11 cellular contexts compared by ENCODE assay signal in genomic region chr11:126079640-126080205, GRCh38. TPM values are rescaled to one million over a fixed set of nuclear protein-coding genes. Genes with fewer than 3 reads are reported as not detected.
DNase-seq lines count a peak whose midpoint lies in the region; ATAC-seq and TF ChIP-seq lines count a peak whose summit lies in the region.
"Had no signal": no experiment of that assay in that cellular context is flagged by ENCODE, and none has a peak within 500 bp of the region (broad histone marks: within the 10 kb centered on the region; RNA-seq: fewer than 3 reads in every experiment).

No MANE protein-coding gene starts in this region.

- H3K27ac ChIP-seq in breast epithelium, result peak overlapping the region; percentile 0 to 83
- no peak overlapping the region for H3K27ac ChIP-seq in mammary epithelial cell (ENCODE audit: insufficient read depth, low read depth, low read length)
- peak overlapping the region; percentile 56 for H3K27ac ChIP-seq in SJCRH30
- no peak overlapping the region for H3K27ac ChIP-seq in mesenchymal stem cell (ENCODE audit: low read length, poor library complexity, severe bottlenecking)
- peak overlapping the region; percentile 67 to 72 for H3K27ac ChIP-seq in uterus
- no peak overlapping the region for H3K27ac ChIP-seq in tibial artery

- H2BK120ac ChIP-seq in mesenchymal stem cell (ENCODE audit: low read depth, low read length), result no peak overlapping the region

- no peak overlapping the region for H3K18ac ChIP-seq in mesenchymal stem cell (ENCODE audit: low read depth in 1 of 2, low read length in 2 of 2)

- DNase-seq in breast epithelium (ENCODE audit: low spot score in 2 of 2), result no peak
- no peak for DNase-seq in mammary epithelial cell
- peak in 1 of 2 experiments; percentile 36 for DNase-seq in SJCRH30
- no peak for DNase-seq in mesenchymal stem cell
- DNase-seq in uterus, result no peak
- DNase-seq in superior temporal gyrus (ENCODE audit: extremely low spot score), result no peak
- DNase-seq in tibial artery, result no peak
- no peak for DNase-seq in stimulated activated naive CD8-positive, alpha-beta T cell treated with anti-CD3 and anti-CD28 coated beads, Interleukin-15, amount 100 ng/mL, for 72 hours
- DNase-seq: activated CD8-positive, alpha-beta T cell treated with anti-CD3 and anti-CD28 coated beads, Interleukin-2, amount 10 ng/mL, durations not matched to agents 7 days and 5 days; effector CD8-positive, alpha-beta T cell; T-helper 17 cell had no signal

- BruUV-seq in mammary epithelial cell (replicated peaks; lab: Mats Ljungman, UMichigan), result no TSS peak

- H3K4me2 ChIP-seq in mammary epithelial cell (ENCODE audit: insufficient read depth, low read depth, low read length) (no peak overlapping the region), mesenchymal stem cell (ENCODE audit: low read length, poor library complexity, severe bottlenecking) (no peak overlapping the region)

- peaks cover 0 to 5% of the 10 kb centered on the region in 2 donors for H3K9me3 Mint-ChIP-seq in stimulated activated naive CD8-positive, alpha-beta T cell treated with anti-CD3 and anti-CD28 coated beads, Interleukin-15, amount 100 ng/mL, for 72 hours

- dilution Hi-C loops in mammary epithelial cell (cut with HindIII; ENCODE audit: low sequenced_read_pairs), result no loop called here

- H3K27me3 ChIP-seq in breast epithelium, result peaks cover 0 to 5% of the 10 kb centered on the region in 2 donors
- no peaks in the 10 kb centered on the region for H3K27me3 ChIP-seq in mammary epithelial cell (ENCODE audit: insufficient read depth, low read length)
- no peaks in the 10 kb centered on the region for H3K27me3 ChIP-seq in SJCRH30
- H3K27me3 ChIP-seq in mesenchymal stem cell (ENCODE audit: control insufficient read depth in 1 of 2, insufficient read depth in 1 of 2, low read length in 2 of 2), result peaks cover 6 to 49% of the 10 kb centered on the region in 2 experiments
- no peaks in the 10 kb centered on the region for H3K27me3 ChIP-seq in uterus
- H3K27me3 ChIP-seq in tibial artery, result peaks cover 0 to 24% of the 10 kb centered on the region in 2 donors

- no peak overlapping the region for H3K27ac Mint-ChIP-seq in stimulated activated naive CD8-positive, alpha-beta T cell treated with anti-CD3 and anti-CD28 coated beads, Interleukin-15, amount 100 ng/mL, for 72 hours
- H3K27ac Mint-ChIP-seq: activated CD8-positive, alpha-beta T cell treated with anti-CD3 and anti-CD28 coated beads, Interleukin-2, amount 10 ng/mL, durations not matched to agents 7 days and 5 days; T-helper 17 cell had no signal

- H3K9me3 ChIP-seq in breast epithelium (no peaks in the 10 kb centered on the region), mammary epithelial cell (replicated peaks; ENCODE audit: insufficient read depth, low read length) (no peaks in the 10 kb centered on the region), SJCRH30 (replicated peaks) (no peaks in the 10 kb centered on the region), mesenchymal stem cell (ENCODE audit: control insufficient read depth, low read length) (no peaks in the 10 kb centered on the region), uterus (no peaks in the 10 kb centered on the region), tibial artery (no peaks in the 10 kb centered on the region)

- in situ Hi-C loops in mammary epithelial cell (cut with MboI; ENCODE audit: low sequenced_read_pairs in 2 of 2), result no loop called here

- H3K4ac ChIP-seq in mesenchymal stem cell (ENCODE audit: low read depth in 1 of 2, low read length in 2 of 2), result no peak overlapping the region

- TF ChIP-seq POLR2A in breast epithelium (IDR thresholded peaks at IDR 0.05) (no peak), uterus (IDR thresholded peaks at IDR 0.05) (no peak)

- no peak overlapping the region for H3K9ac ChIP-seq in mammary epithelial cell (ENCODE audit: insufficient read depth, low read length)
- H3K9ac ChIP-seq in mesenchymal stem cell (ENCODE audit: low read length), result peak overlapping the region; percentile 42

- H3K79me2 ChIP-seq in mammary epithelial cell (ENCODE audit: insufficient read depth, low read length), result no peaks in the 10 kb centered on the region

- H3K27me3 Mint-ChIP-seq in stimulated activated naive CD8-positive, alpha-beta T cell treated with anti-CD3 and anti-CD28 coated beads, Interleukin-15, amount 100 ng/mL, for 72 hours, result no peaks in the 10 kb centered on the region
- H3K27me3 Mint-ChIP-seq: T-helper 17 cell had no signal

- H3K4me1 ChIP-seq in breast epithelium (no peaks in the 10 kb centered on the region), mammary epithelial cell (ENCODE audit: insufficient read depth, low read length) (no peaks in the 10 kb centered on the region), SJCRH30 (peaks cover 40% of the 10 kb centered on the region), mesenchymal stem cell (ENCODE audit: control insufficient read depth, insufficient read depth, low read depth, low read length) (no peaks in the 10 kb centered on the region), uterus (no peaks in the 10 kb centered on the region), tibial artery (no peaks in the 10 kb centered on the region)

- CTCF ChIA-PET in mammary epithelial cell (lab: Charles Lee; ENCODE audit: low non-redundant PET), result no interaction called here

- no peak overlapping the region for H2BK15ac ChIP-seq in mesenchymal stem cell (ENCODE audit: low read depth, poor library complexity, severe bottlenecking)

- H3K79me1 ChIP-seq in mesenchymal stem cell (replicated peaks; ENCODE audit: low read length, poor library complexity, severe bottlenecking), result no peaks in the 10 kb centered on the region

- no peak overlapping the region for H3K23ac ChIP-seq in mesenchymal stem cell (ENCODE audit: low read length in 2 of 2)

- no peak overlapping the region for H2AFZ ChIP-seq in mammary epithelial cell (ENCODE audit: low read depth, low read length)
- H2AFZ ChIP-seq in mesenchymal stem cell (ENCODE audit: low read depth, low read length), result no peak overlapping the region

- no peak for ATAC-seq in stimulated activated naive CD8-positive, alpha-beta T cell treated with anti-CD3 and anti-CD28 coated beads, Interleukin-15, amount 100 ng/mL, for 72 hours
- ATAC-seq: activated CD8-positive, alpha-beta T cell treated with anti-CD3 and anti-CD28 coated beads, Interleukin-2, amount 10 ng/mL, durations not matched to agents 7 days and 5 days; T-helper 17 cell had no signal

- no peak overlapping the region for H2BK5ac ChIP-seq in mesenchymal stem cell (ENCODE audit: low read depth, low read length, poor library complexity, severe bottlenecking)

- H2AK5ac ChIP-seq in mesenchymal stem cell (ENCODE audit: low read length, severe bottlenecking), result no peak overlapping the region

- peaks cover 19% of the 10 kb centered on the region for H3K4me1 Mint-ChIP-seq in stimulated activated naive CD8-positive, alpha-beta T cell treated with anti-CD3 and anti-CD28 coated beads, Interleukin-15, amount 100 ng/mL, for 72 hours

- H3K4me3 ChIP-seq in breast epithelium (no peak overlapping the region), mammary epithelial cell (replicated peaks in 1 of 3; ENCODE audit: insufficient read depth in 1 of 3, low read depth in 2 of 3, low read length in 3 of 3) (no peak overlapping the region), SJCRH30 (no peak overlapping the region; the same call in 1 of the 2 replicates), mesenchymal stem cell (ENCODE audit: insufficient read depth in 1 of 2, low read depth in 1 of 2, low read length in 2 of 2) (no peak overlapping the region), uterus (no peak overlapping the region), tibial artery (no peak overlapping the region)

- WGBS in mammary epithelial cell (ENCODE audit: low coverage, missing lambda C conversion rate), result 27% methylated on average over 6 of the region's 6 CpGs
- WGBS in mesenchymal stem cell, result 19% methylated on average over 5 of the region's 6 CpGs

- TF ChIP-seq CTCF in breast epithelium (IDR thresholded peaks at IDR 0.05) (no peak), mammary epithelial cell (conservative IDR thresholded peaks at IDR 0.05 in 1 of 2, IDR thresholded peaks at IDR 0.05 in 1 of 2; ENCODE audit: extremely low read depth in 1 of 2, insufficient read depth in 1 of 2, low read depth in 1 of 2, low read length in 2 of 2) (no peak), uterus (IDR thresholded peaks at IDR 0.05) (no peak), tibial artery (IDR thresholded peaks at IDR 0.05) (no peak)

- intact Hi-C loops in breast epithelium (cut with DNase I; ENCODE audit: low total_unique reads) (loop anchor here (1.0 kb wide), 1 partner anchor 31 kb away; no protein-coding TSS in a partner anchor), mammary epithelial cell (cut with micrococcal nuclease) (no loop called here), uterus (cut with DNase I; ENCODE audit: low total_unique reads) (no loop called here), tibial artery (cut with DNase I; ENCODE audit: low total_unique reads) (no loop called here)

- no peak overlapping the region for H3K4me3 Mint-ChIP-seq in stimulated activated naive CD8-positive, alpha-beta T cell treated with anti-CD3 and anti-CD28 coated beads, Interleukin-15, amount 100 ng/mL, for 72 hours
- H3K4me3 Mint-ChIP-seq: activated CD8-positive, alpha-beta T cell treated with anti-CD3 and anti-CD28 coated beads, Interleukin-2, amount 10 ng/mL, durations not matched to agents 7 days and 5 days; T-helper 17 cell had no signal

- no peak overlapping the region for H4K8ac ChIP-seq in mesenchymal stem cell (ENCODE audit: low read length)

- H3K14ac ChIP-seq in mesenchymal stem cell (ENCODE audit: low read length in 2 of 2), result no peak overlapping the region

- H3K36me3 ChIP-seq in breast epithelium, result no peaks in the 10 kb centered on the region
- no peaks in the 10 kb centered on the region for H3K36me3 ChIP-seq in mammary epithelial cell (ENCODE audit: insufficient read depth, low read length)
- H3K36me3 ChIP-seq in SJCRH30, result no peaks in the 10 kb centered on the region
- H3K36me3 ChIP-seq in mesenchymal stem cell (ENCODE audit: control insufficient read depth in 1 of 2, insufficient read depth in 2 of 2, low read depth in 1 of 2, low read length in 2 of 2), result no peaks in the 10 kb centered on the region
- H3K36me3 ChIP-seq in uterus, result no peaks in the 10 kb centered on the region
- no peaks in the 10 kb centered on the region for H3K36me3 ChIP-seq in tibial artery

- H4K91ac ChIP-seq in mesenchymal stem cell (ENCODE audit: low read length), result no peak overlapping the region

- no peaks in the 10 kb centered on the region for H4K20me1 ChIP-seq in mammary epithelial cell (ENCODE audit: insufficient read depth, low read length)

- H2BK12ac ChIP-seq in mesenchymal stem cell (ENCODE audit: low read length in 2 of 2), result no peak overlapping the region

RNA-seq across cellular contexts. Expression of gene CDON, which starts 17.1 kb away (rescaled TPM):
- total RNA-seq in breast epithelium, result 10 to 100 TPM; 14.9 to 29.3 (median 26.5) TPM
- total RNA-seq in mammary epithelial cell, result 1 to 10 TPM; 1.9 to 3.8 TPM
- 1.6 TPM for polyA plus RNA-seq in mammary epithelial cell
- polyA minus RNA-seq in mammary epithelial cell, result not detected
- 59.6 and 76.1 TPM in 2 replicates for total RNA-seq in SJCRH30 (2014; rRNA removed; shearing (Covaris generic))
- polyA plus RNA-seq in mesenchymal stem cell (2013, experiment 1 of 2), result 1.3 TPM
- 1.1 TPM for polyA plus RNA-seq in mesenchymal stem cell (2013, experiment 2 of 2)
- total RNA-seq in uterus, result 100 to 1,000 TPM in 3 of 4 donors, 10 to 100 TPM in 1; 38.5 to 261 (median 213) TPM

Comparison
In these comparisons a context has a peak if more than half of its experiments do, and no peak if none do; other contexts are left out.
1. H3K27ac ChIP-seq: peak in breast epithelium (2 of 2), SJCRH30 (single experiment) and uterus (2 of 2); none in mammary epithelial cell (single experiment), mesenchymal stem cell (single experiment) and tibial artery (0 of 2).